Comparison of ENCODE assay signal across 17 cellular contexts in genomic region chr5:155094455-155094854, GRCh38.
A peak's percentile ranks its signal among the peaks of the same experiment; 100 is the strongest.
DNase-seq lines count a peak whose midpoint lies in the region; ATAC-seq and TF ChIP-seq lines count a peak whose summit lies in the region.
"Had no signal": no experiment of that assay in that cellular context is flagged by ENCODE, and none has a peak within 500 bp of the region (broad histone marks: within the 10 kb centered on the region; RNA-seq: fewer than 3 reads in every experiment).

No MANE protein-coding gene starts in this region.

- no peaks in the 10 kb centered on the region for H3K9me2 ChIP-seq in GM23248 (ENCODE audit: insufficient read depth)

- no peak overlapping the region for H3K27ac ChIP-seq in GM23248
- H3K27ac ChIP-seq in heart left ventricle, result peak overlapping the region; percentile 64 to 89 (median 84)
- H3K27ac ChIP-seq in gastrocnemius medialis, result peak overlapping the region in 1 of 4 donors; percentile 60
- no peak overlapping the region for H3K27ac ChIP-seq in stomach
- H3K27ac ChIP-seq: A549, KMS-11 had no signal

- H3K27me3 ChIP-seq in GM23248 (replicated peaks; ENCODE audit: insufficient read depth) (no peaks in the 10 kb centered on the region), heart left ventricle (no peaks in the 10 kb centered on the region), gastrocnemius medialis (peaks cover 0 to under 1% (median 0%) of the 10 kb centered on the region in 3 donors), stomach (peaks cover 0 to 5% (median 0%) of the 10 kb centered on the region in 3 donors)

- peak; percentile 82 to 89 (median 85) for ATAC-seq in heart left ventricle
- peak; percentile 86 to 94 for ATAC-seq in gastrocnemius medialis
- no peak for ATAC-seq in HG03097 (IDR thresholded peaks at IDR 0.05; ENCODE audit: low FRiP score, unreplicated experiment)
- ATAC-seq: A549, GM12878, GM23338 had no signal

- no peak for TF ChIP-seq POLR2A in heart left ventricle (IDR thresholded peaks at IDR 0.05)
- no peak for TF ChIP-seq POLR2A in gastrocnemius medialis (IDR thresholded peaks at IDR 0.05)
- no peak for TF ChIP-seq POLR2A in stomach (IDR thresholded peaks at IDR 0.05)

- TF ChIP-seq CTCF in heart left ventricle (IDR thresholded peaks at IDR 0.05) (no peak), gastrocnemius medialis (IDR thresholded peaks at IDR 0.05 in 4 of 5, conservative IDR thresholded peaks at IDR 0.05 in 1 of 5) (no peak), stomach (IDR thresholded peaks at IDR 0.05) (no peak)

- H3K4me3 ChIP-seq in GM23248 (no peak overlapping the region), heart left ventricle (no peak overlapping the region), gastrocnemius medialis (no peak overlapping the region), stomach (no peak overlapping the region)
- H3K4me3 ChIP-seq: A549, GM12878, GM23338 had no signal

- no peak for TF ChIP-seq EP300 in stomach (IDR thresholded peaks at IDR 0.05)

- H3K36me3 ChIP-seq in GM23248 (ENCODE audit: low read depth), result no peaks in the 10 kb centered on the region
- no peaks in the 10 kb centered on the region for H3K36me3 ChIP-seq in heart left ventricle
- H3K36me3 ChIP-seq in gastrocnemius medialis, result no peaks in the 10 kb centered on the region
- H3K36me3 ChIP-seq in stomach, result no peaks in the 10 kb centered on the region

- 0 to 7% methylated on average over 1 of the region's 1 CpG for WGBS in GM23248 (ENCODE audit: low coverage in 1 of 2, low lambda C conversion rate in 2 of 2, missing lambda C conversion rate in 2 of 2), 2 experiments
- WGBS in heart left ventricle, 4 donors, result 49 to 58% (median 53%) methylated on average over 1 of the region's 1 CpG
- 69 to 87% (median 82%) methylated on average over 1 of the region's 1 CpG for WGBS in stomach, 5 donors

- no peaks in the 10 kb centered on the region for H3F3A ChIP-seq in GM23248 (ENCODE audit: insufficient read depth)

- H3K9ac ChIP-seq in GM23248, result no peak overlapping the region
- H3K9ac ChIP-seq: KMS-11 had no signal

- H4K20me1 ChIP-seq in GM23248 (ENCODE audit: insufficient read depth), result no peaks in the 10 kb centered on the region

- no peak overlapping the region for H2AFZ ChIP-seq in GM23248

- H3K9me3 ChIP-seq in GM23248 (ENCODE audit: low read depth) (no peaks in the 10 kb centered on the region), heart left ventricle (no peaks in the 10 kb centered on the region), gastrocnemius medialis (no peaks in the 10 kb centered on the region), stomach (no peaks in the 10 kb centered on the region)
- H3K9me3 ChIP-seq: A549 had no signal

- H3K4me1 ChIP-seq in GM23248 (ENCODE audit: insufficient read depth) (peaks cover 9% of the 10 kb centered on the region; the same call in 1 of the 2 replicates), heart left ventricle (peaks cover 0 to 29% (median 8%) of the 10 kb centered on the region in 12 donors), gastrocnemius medialis (peaks cover 0 to 8% of the 10 kb centered on the region in 2 donors), stomach (peaks cover 0 to 7% (median 0%) of the 10 kb centered on the region in 4 donors)
- H3K4me1 ChIP-seq: A549 had no signal

- intact Hi-C loops in heart left ventricle (cut with DNase I) (loop anchor here in 2 of 10 donors (5.0 kb wide), 2 partner anchors 98 to 638 kb away; no protein-coding TSS in a partner anchor), gastrocnemius medialis (cut with DNase I; ENCODE audit: low total_unique reads) (no loop called here), stomach (cut with DNase I; ENCODE audit: low total_unique reads) (no loop called here)

- in situ Hi-C loops in GM23248 (cut with MboI) (no loop called here), gastrocnemius medialis (cut with MboI; ENCODE audit: low sequenced_read_pairs in 4 of 4) (no loop called here)

- H3K79me2 ChIP-seq in GM23248 (ENCODE audit: insufficient read depth), result no peaks in the 10 kb centered on the region

- no peak overlapping the region for H3K4me2 ChIP-seq in GM23248 (ENCODE audit: unreplicated experiment)
- H3K4me2 ChIP-seq: A549, GM23338, KMS-11 had no signal

- DNase-seq in GM23248, result peak; percentile 32
- DNase-seq in SKM-1 (lab: John Stamatoyannopoulos, UW; ENCODE audit: unreplicated experiment), result peak; percentile 30
- DNase-seq in heart left ventricle, result peak in 1 of 5 donors; percentile 11
- no peak for DNase-seq in gastrocnemius medialis
- no peak for DNase-seq in NCI-H524 treated with DMSO at 0.1 percent for 48 hours (lab: John Stamatoyannopoulos, UW)
- DNase-seq in stomach, result no peak
- DNase-seq in HCEC 1CT, result no peak
- DNase-seq: Calu3; CD4-positive, CD25-positive, alpha-beta regulatory T cell; DMS79; NCI-H1930; NCI-H510A treated with DMSO at 0.1 percent for 48 hours had no signal

Comparison
In these comparisons a context has a peak if more than half of its experiments do, and no peak if none do; other contexts are left out.
1. DNase-seq: peak in GM23248 (single experiment) and SKM-1 (single experiment); none in gastrocnemius medialis (0 of 2), NCI-H524 treated with DMSO at 0.1 percent for 48 hours (single experiment), stomach (single experiment) and HCEC 1CT (single experiment).
2. H3K27ac ChIP-seq: peak in heart left ventricle (12 of 12); none in GM23248 (single experiment) and stomach (0 of 5).